8 cellular contexts compared by ENCODE assay signal in genomic region chr1:32221581-32221979, GRCh38. TPM values are rescaled to one million over a fixed set of nuclear protein-coding genes. Genes with fewer than 3 reads are reported as not detected.
DNase-seq lines count a peak whose midpoint lies in the region; ATAC-seq and TF ChIP-seq lines count a peak whose summit lies in the region.

No MANE protein-coding gene starts in this region.

- no peaks in the 10 kb centered on the region for H3K27me3 ChIP-seq in CD8-positive, alpha-beta T cell (ENCODE audit: insufficient read depth, low read length)
- H3K27me3 ChIP-seq in endodermal cell (ENCODE audit: control insufficient read depth, insufficient read depth, low read length, poor library complexity, severe bottlenecking) (no peaks in the 10 kb centered on the region), neutrophil (no peaks in the 10 kb centered on the region)

- no peak overlapping the region; the same call in 1 of the 2 replicates for H2AFZ ChIP-seq in OCI-LY7 (ENCODE audit: low read length)

- no TSS peak for BruUV-seq in OCI-LY7 (replicated peaks; lab: Mats Ljungman, UMichigan)

- POLR2A ChIA-PET in CD8-positive, alpha-beta T cell (lab: Charles Lee) = interaction anchor here (1.8 kb wide), 1 partner anchor 21 kb away, joined by 4 read pairs; the partner anchor contains the start of gene CCDC28B
- POLR2A ChIA-PET in OCI-LY7 (lab: Charles Lee) = interaction anchor here (0.6 kb wide), 1 partner anchor 12 kb away, joined by 3 read pairs; no protein-coding TSS in a partner anchor

- H3K27ac Mint-ChIP-seq in CD8-positive, alpha-beta T cell = peak overlapping the region; percentile 99
- peak overlapping the region; percentile 97 for H3K27ac Mint-ChIP-seq in endodermal cell

- peak overlapping the region; percentile 93 for H3K9ac ChIP-seq in endodermal cell (ENCODE audit: extremely low read depth, low read length, poor library complexity, severe bottlenecking)

- no peaks in the 10 kb centered on the region for H3K9me3 ChIP-seq in CD8-positive, alpha-beta T cell (ENCODE audit: low read length)
- H3K9me3 ChIP-seq in OCI-LY7 (ENCODE audit: low read length) = no peaks in the 10 kb centered on the region
- H3K9me3 ChIP-seq in endodermal cell (ENCODE audit: control insufficient read depth, low read length) = no peaks in the 10 kb centered on the region
- H3K9me3 ChIP-seq in neutrophil = no peaks in the 10 kb centered on the region

- H3K36me3 ChIP-seq in CD8-positive, alpha-beta T cell (ENCODE audit: insufficient read depth, low read length) = peaks cover 24% of the 10 kb centered on the region
- peaks cover 31% of the 10 kb centered on the region for H3K36me3 ChIP-seq in OCI-LY7 (ENCODE audit: insufficient read depth, low read length)
- peaks cover 50% of the 10 kb centered on the region for H3K36me3 ChIP-seq in endodermal cell (ENCODE audit: control insufficient read depth, insufficient read depth, low read length)
- H3K36me3 ChIP-seq in neutrophil = peaks cover 46% of the 10 kb centered on the region

- H3K9me3 Mint-ChIP-seq in CD8-positive, alpha-beta T cell = no peaks in the 10 kb centered on the region
- H3K9me3 Mint-ChIP-seq in endodermal cell = no peaks in the 10 kb centered on the region

- ATAC-seq in CD8-positive, alpha-beta T cell = no peak

- no peaks in the 10 kb centered on the region for H3K9me2 ChIP-seq in OCI-LY7 (ENCODE audit: insufficient read depth, low read length)

- peak overlapping the region; percentile 99 for H3K4me2 ChIP-seq in OCI-LY7 (ENCODE audit: low read length)

- DNase-seq in CD8-positive, alpha-beta T cell = no peak
- no peak for DNase-seq in OCI-LY7 (ENCODE audit: low spot score)
- DNase-seq in endodermal cell = no peak
- DNase-seq in DMS153 (lab: John Stamatoyannopoulos, UW) = no peak
- no peak for DNase-seq in SK-N-DZ (ENCODE audit: low spot score)
- DNase-seq in SHP77 (lab: John Stamatoyannopoulos, UW) = no peak
- no peak for DNase-seq in NCI-H2227 (lab: John Stamatoyannopoulos, UW; ENCODE audit: unreplicated experiment)

- peak overlapping the region; percentile 99 for H3K27ac ChIP-seq in CD8-positive, alpha-beta T cell (ENCODE audit: low read depth, low read length)
- H3K27ac ChIP-seq in OCI-LY7 (ENCODE audit: low read depth, low read length, poor library complexity, severe bottlenecking) (peak overlapping the region; percentile 37), endodermal cell (ENCODE audit: low read depth, low read length) (peak overlapping the region; percentile 11), neutrophil (peak overlapping the region; percentile 86)

- H4K20me1 ChIP-seq in OCI-LY7 (ENCODE audit: insufficient read depth, low read length) = no peaks in the 10 kb centered on the region

- peaks cover 54% of the 10 kb centered on the region for H3K36me3 Mint-ChIP-seq in CD8-positive, alpha-beta T cell
- peaks cover 41% of the 10 kb centered on the region for H3K36me3 Mint-ChIP-seq in endodermal cell (ENCODE audit: low read depth)

- peak overlapping the region; percentile 97 for H3K4me3 Mint-ChIP-seq in CD8-positive, alpha-beta T cell
- peak overlapping the region; percentile 97 for H3K4me3 Mint-ChIP-seq in endodermal cell

- CTCF ChIA-PET in CD8-positive, alpha-beta T cell (lab: Charles Lee) = interaction anchor here (0.7 to 1.9 kb wide), 5 partner anchors 20 to 151 kb away, joined by 3 to 7 read pairs (median 4); partner anchors contain the start of gene FAM167B
- CTCF ChIA-PET in OCI-LY7 (lab: Charles Lee; ENCODE audit: unreplicated experiment) = interaction anchor here (1.4 kb wide), 1 partner anchor 34 kb away, joined by 3 read pairs; no protein-coding TSS in a partner anchor

- peak overlapping the region; percentile 96 for H3K4me3 ChIP-seq in CD8-positive, alpha-beta T cell (ENCODE audit: low read depth, low read length)
- H3K4me3 ChIP-seq in OCI-LY7 (ENCODE audit: low read depth, low read length, poor library complexity, severe bottlenecking) = peak overlapping the region; percentile 96
- peak overlapping the region; percentile 98 for H3K4me3 ChIP-seq in endodermal cell (ENCODE audit: low read length)
- peak overlapping the region; percentile 80 to 99 for H3K4me3 ChIP-seq in neutrophil (ENCODE audit: low read depth in 1 of 2, low read length in 1 of 2)

- peaks cover 49% of the 10 kb centered on the region for H3K4me1 Mint-ChIP-seq in CD8-positive, alpha-beta T cell (ENCODE audit: low read depth)
- H3K4me1 Mint-ChIP-seq in endodermal cell = peaks cover 9% of the 10 kb centered on the region

- 8 to 37% methylated on average over 4 to 13 of the region's 13 CpGs for WGBS in endodermal cell (ENCODE audit: insufficient coverage in 1 of 2, insufficient read length in 1 of 2), 2 experiments

- H3K4me1 ChIP-seq in CD8-positive, alpha-beta T cell (ENCODE audit: insufficient read depth, low read length) = peaks cover 30% of the 10 kb centered on the region
- H3K4me1 ChIP-seq in OCI-LY7 (ENCODE audit: insufficient read depth, low read length, poor library complexity, severe bottlenecking) (peaks cover 33% of the 10 kb centered on the region), endodermal cell (ENCODE audit: control insufficient read depth, insufficient read depth, low read length) (no peaks in the 10 kb centered on the region), neutrophil (ENCODE audit: control insufficient read depth in 1 of 2, insufficient read depth in 1 of 2, low read depth in 1 of 2, low read length in 1 of 2) (peaks cover 19 to 26% of the 10 kb centered on the region in 2 experiments)

- TF ChIP-seq CTCF in CD8-positive, alpha-beta T cell (IDR thresholded peaks at IDR 0.05) = no peak
- no peak for TF ChIP-seq CTCF in OCI-LY7 (conservative IDR thresholded peaks at IDR 0.05; ENCODE audit: low read length)
- no peak for TF ChIP-seq CTCF in endodermal cell (conservative IDR thresholded peaks at IDR 0.05)
- TF ChIP-seq CTCF in neutrophil (IDR thresholded peaks at IDR 0.05) = no peak

- intact Hi-C loops in CD8-positive, alpha-beta T cell (cut with DNase I, micrococcal nuclease) = loop anchor here (1.0 to 10.0 kb wide), 5 partner anchors 53 to 1211 kb away; partner anchors contain the start of genes ADGRB2 (in 1 of the 2), MARCKSL1 (in 1 of the 2) and PHC2 (in 1 of the 2)
- intact Hi-C loops in OCI-LY7 (cut with micrococcal nuclease; ENCODE audit: unreplicated experiment) = no loop called here

- no peaks in the 10 kb centered on the region for H3K27me3 Mint-ChIP-seq in CD8-positive, alpha-beta T cell (ENCODE audit: low read depth)
- H3K27me3 Mint-ChIP-seq in endodermal cell (ENCODE audit: insufficient read depth) = no peaks in the 10 kb centered on the region

- peaks cover 23% of the 10 kb centered on the region for H3K79me2 ChIP-seq in OCI-LY7 (ENCODE audit: insufficient read depth, low read depth, low read length)

RNA-seq across cellular contexts. Expression of gene TMEM234, which starts 0.6 kb away (rescaled TPM):
- 1 to 10 TPM; 8.6 to 9.1 TPM for total RNA-seq in CD8-positive, alpha-beta T cell
- total RNA-seq in OCI-LY7 (2014; rRNA removed; shearing (Covaris generic)) = 14.9 and 17.1 TPM in 2 replicates
- total RNA-seq in OCI-LY7 (2022) (17.5 and 24.5 TPM in 2 replicates), endodermal cell (10 to 100 TPM; 35.1 to 35.5 TPM)
- 13.6 TPM for polyA plus RNA-seq in endodermal cell (2013, experiment 1 of 2)
- 14.6 TPM for polyA plus RNA-seq in endodermal cell (2013, experiment 2 of 2)
- polyA plus RNA-seq in SK-N-DZ (2014; cell fraction: cytosol; rRNA removed) = 1.9 and 4.3 TPM in 2 replicates
- 12.7 and 14.0 TPM in 2 replicates for polyA plus RNA-seq in SK-N-DZ (2014; cell fraction: nucleus; rRNA removed)

RNA-seq across cellular contexts. Expression of gene EIF3I, which starts 0.6 kb away (rescaled TPM):
- total RNA-seq in CD8-positive, alpha-beta T cell = 100 to 1,000 TPM in 1 of 2 experiments, 10 to 100 TPM in 1; 97.4 to 101 TPM
- 144 and 182 TPM in 2 replicates for total RNA-seq in OCI-LY7 (2014; rRNA removed; shearing (Covaris generic))
- total RNA-seq in OCI-LY7 (2022) = 193 and 207 TPM in 2 replicates
- total RNA-seq in endodermal cell = 100 to 1,000 TPM; 194 to 198 TPM
- polyA plus RNA-seq in endodermal cell (2013, experiment 1 of 2) = 211 TPM
- 192 TPM for polyA plus RNA-seq in endodermal cell (2013, experiment 2 of 2)
- polyA plus RNA-seq in SK-N-DZ (2014; cell fraction: cytosol; rRNA removed) = 277 and 292 TPM in 2 replicates
- polyA plus RNA-seq in SK-N-DZ (2014; cell fraction: nucleus; rRNA removed) = 42.4 and 53.0 TPM in 2 replicates

RNA-seq across cellular contexts. Expression of gene DCDC2B, which starts 12.7 kb away (rescaled TPM):
- not detected for total RNA-seq in CD8-positive, alpha-beta T cell
- total RNA-seq in OCI-LY7 (2014; rRNA removed; shearing (Covaris generic)) = 0.06 and 0.15 TPM in 2 replicates
- total RNA-seq in OCI-LY7 (2022) (0.26 and 0.29 TPM in 2 replicates), endodermal cell (not detected)
- polyA plus RNA-seq in endodermal cell (2013, experiment 1 of 2) = not detected
- polyA plus RNA-seq in endodermal cell (2013, experiment 2 of 2) = not detected
- polyA plus RNA-seq in SK-N-DZ (2014; cell fraction: cytosol; rRNA removed) = not detected in 2 replicates
- 0.71 TPM in 1 of 2 replicates, not detected in the other for polyA plus RNA-seq in SK-N-DZ (2014; cell fraction: nucleus; rRNA removed)

RNA-seq across cellular contexts. Expression of gene IQCC, which starts 16.1 kb away (rescaled TPM):
- total RNA-seq in CD8-positive, alpha-beta T cell = 1 to 10 TPM; 1.3 to 2.0 TPM
- 12.1 and 14.5 TPM in 2 replicates for total RNA-seq in OCI-LY7 (2014; rRNA removed; shearing (Covaris generic))
- total RNA-seq in OCI-LY7 (2022) (8.0 and 8.4 TPM in 2 replicates), endodermal cell (1 to 10 TPM; 4.7 to 6.3 TPM)
- 6.5 TPM for polyA plus RNA-seq in endodermal cell (2013, experiment 1 of 2)
- 6.7 TPM for polyA plus RNA-seq in endodermal cell (2013, experiment 2 of 2)
- polyA plus RNA-seq in SK-N-DZ (2014; cell fraction: cytosol; rRNA removed) = 5.9 and 7.6 TPM in 2 replicates
- 3.5 and 5.8 TPM in 2 replicates for polyA plus RNA-seq in SK-N-DZ (2014; cell fraction: nucleus; rRNA removed)

RNA-seq across cellular contexts. Expression of gene CCDC28B, which starts 21.2 kb away (rescaled TPM):
- 1 to 10 TPM; 3.8 to 5.2 TPM for total RNA-seq in CD8-positive, alpha-beta T cell
- total RNA-seq in OCI-LY7 (2014; rRNA removed; shearing (Covaris generic)) = 28.3 and 32.8 TPM in 2 replicates
- 53.4 and 54.4 TPM in 2 replicates for total RNA-seq in OCI-LY7 (2022)
- total RNA-seq in endodermal cell = 10 to 100 TPM in 1 of 2 donors, 1 to 10 TPM in 1; 9.2 to 11.1 TPM
- polyA plus RNA-seq in endodermal cell (2013, experiment 1 of 2) = 26.3 TPM
- 22.7 TPM for polyA plus RNA-seq in endodermal cell (2013, experiment 2 of 2)
- 28.7 and 57.9 TPM in 2 replicates for polyA plus RNA-seq in SK-N-DZ (2014; cell fraction: cytosol; rRNA removed)
- polyA plus RNA-seq in SK-N-DZ (2014; cell fraction: nucleus; rRNA removed) = 25.3 and 26.8 TPM in 2 replicates

Comparison
In these comparisons a context has a peak if more than half of its experiments do, and no peak if none do; other contexts are left out.
1. H3K27ac ChIP-seq: peak in every context shown above with its lines; median percentile 99 in CD8-positive, alpha-beta T cell; 86 in neutrophil; 37 in OCI-LY7; 11 in endodermal cell.